1 cellular context compared by ENCODE assay signal in the genomic region with DNA sequence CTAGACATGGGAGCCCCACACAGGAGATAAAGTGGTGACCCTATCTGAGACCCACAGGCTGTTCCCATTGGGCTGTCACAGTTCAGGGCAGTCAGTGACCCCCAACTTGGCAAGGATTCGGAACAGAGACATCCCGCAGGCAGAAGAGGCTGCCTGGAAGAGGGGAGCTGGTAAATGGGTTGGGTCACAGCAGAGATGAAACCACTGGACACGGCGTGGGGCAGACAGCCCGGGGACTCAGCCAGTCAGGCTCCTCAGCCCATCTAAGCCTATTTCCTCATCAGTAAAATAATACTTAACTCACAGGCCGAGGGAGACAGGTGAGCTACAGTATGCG.
TF ChIP-seq lines count a peak whose summit lies in the region.

No MANE protein-coding gene starts in this region.

TF ChIP-seq in A549, 52 proteins besides CTCF, POLR2A, EP300 and RAD21:
- no peak for TF ChIP-seq KDM5A (IDR thresholded peaks at IDR 0.05)
- no peak for TF ChIP-seq HOXA7 (CRISPR knock-in tag; IDR thresholded peaks at IDR 0.05)
- no peak for TF ChIP-seq KDM1A (IDR thresholded peaks at IDR 0.05; ENCODE audit: low read depth)
- TF ChIP-seq, protein P1, sequence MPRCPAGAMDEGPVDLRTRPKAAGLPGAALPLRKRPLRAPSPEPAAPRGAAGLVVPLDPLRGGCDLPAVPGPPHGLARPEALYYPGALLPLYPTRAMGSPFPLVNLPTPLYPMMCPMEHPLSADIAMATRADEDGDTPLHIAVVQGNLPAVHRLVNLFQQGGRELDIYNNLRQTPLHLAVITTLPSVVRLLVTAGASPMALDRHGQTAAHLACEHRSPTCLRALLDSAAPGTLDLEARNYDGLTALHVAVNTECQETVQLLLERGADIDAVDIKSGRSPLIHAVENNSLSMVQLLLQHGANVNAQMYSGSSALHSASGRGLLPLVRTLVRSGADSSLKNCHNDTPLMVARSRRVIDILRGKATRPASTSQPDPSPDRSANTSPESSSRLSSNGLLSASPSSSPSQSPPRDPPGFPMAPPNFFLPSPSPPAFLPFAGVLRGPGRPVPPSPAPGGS (IDR thresholded peaks at IDR 0.05), result no peak
- TF ChIP-seq RCOR1 (IDR thresholded peaks at IDR 0.05; ENCODE audit: low read depth, low read length), result no peak
- TF ChIP-seq CEBPB (IDR thresholded peaks at IDR 0.05), result no peak
- no peak for TF ChIP-seq NFE2L2 (conservative IDR thresholded peaks at IDR 0.05; ENCODE audit: low read length)
- no peak for TF ChIP-seq MYC (IDR thresholded peaks at IDR 0.05; ENCODE audit: borderline replicate concordance, low read length)
- TF ChIP-seq ZNF302 (CRISPR knock-in tag; IDR thresholded peaks at IDR 0.05), result no peak
- TF ChIP-seq, protein P2, sequence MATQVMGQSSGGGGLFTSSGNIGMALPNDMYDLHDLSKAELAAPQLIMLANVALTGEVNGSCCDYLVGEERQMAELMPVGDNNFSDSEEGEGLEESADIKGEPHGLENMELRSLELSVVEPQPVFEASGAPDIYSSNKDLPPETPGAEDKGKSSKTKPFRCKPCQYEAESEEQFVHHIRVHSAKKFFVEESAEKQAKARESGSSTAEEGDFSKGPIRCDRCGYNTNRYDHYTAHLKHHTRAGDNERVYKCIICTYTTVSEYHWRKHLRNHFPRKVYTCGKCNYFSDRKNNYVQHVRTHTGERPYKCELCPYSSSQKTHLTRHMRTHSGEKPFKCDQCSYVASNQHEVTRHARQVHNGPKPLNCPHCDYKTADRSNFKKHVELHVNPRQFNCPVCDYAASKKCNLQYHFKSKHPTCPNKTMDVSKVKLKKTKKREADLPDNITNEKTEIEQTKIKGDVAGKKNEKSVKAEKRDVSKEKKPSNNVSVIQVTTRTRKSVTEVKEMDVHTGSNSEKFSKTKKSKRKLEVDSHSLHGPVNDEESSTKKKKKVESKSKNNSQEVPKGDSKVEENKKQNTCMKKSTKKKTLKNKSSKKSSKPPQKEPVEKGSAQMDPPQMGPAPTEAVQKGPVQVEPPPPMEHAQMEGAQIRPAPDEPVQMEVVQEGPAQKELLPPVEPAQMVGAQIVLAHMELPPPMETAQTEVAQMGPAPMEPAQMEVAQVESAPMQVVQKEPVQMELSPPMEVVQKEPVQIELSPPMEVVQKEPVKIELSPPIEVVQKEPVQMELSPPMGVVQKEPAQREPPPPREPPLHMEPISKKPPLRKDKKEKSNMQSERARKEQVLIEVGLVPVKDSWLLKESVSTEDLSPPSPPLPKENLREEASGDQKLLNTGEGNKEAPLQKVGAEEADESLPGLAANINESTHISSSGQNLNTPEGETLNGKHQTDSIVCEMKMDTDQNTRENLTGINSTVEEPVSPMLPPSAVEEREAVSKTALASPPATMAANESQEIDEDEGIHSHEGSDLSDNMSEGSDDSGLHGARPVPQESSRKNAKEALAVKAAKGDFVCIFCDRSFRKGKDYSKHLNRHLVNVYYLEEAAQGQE (IDR thresholded peaks at IDR 0.05), result no peak
- TF ChIP-seq EHMT2 (IDR thresholded peaks at IDR 0.05; ENCODE audit: low read depth), result no peak
- no peak for TF ChIP-seq FOSL2 (IDR thresholded peaks at IDR 0.05)
- no peak for TF ChIP-seq FOSL2 (CRISPR knock-in tag; IDR thresholded peaks at IDR 0.05)
- TF ChIP-seq, protein P3, sequence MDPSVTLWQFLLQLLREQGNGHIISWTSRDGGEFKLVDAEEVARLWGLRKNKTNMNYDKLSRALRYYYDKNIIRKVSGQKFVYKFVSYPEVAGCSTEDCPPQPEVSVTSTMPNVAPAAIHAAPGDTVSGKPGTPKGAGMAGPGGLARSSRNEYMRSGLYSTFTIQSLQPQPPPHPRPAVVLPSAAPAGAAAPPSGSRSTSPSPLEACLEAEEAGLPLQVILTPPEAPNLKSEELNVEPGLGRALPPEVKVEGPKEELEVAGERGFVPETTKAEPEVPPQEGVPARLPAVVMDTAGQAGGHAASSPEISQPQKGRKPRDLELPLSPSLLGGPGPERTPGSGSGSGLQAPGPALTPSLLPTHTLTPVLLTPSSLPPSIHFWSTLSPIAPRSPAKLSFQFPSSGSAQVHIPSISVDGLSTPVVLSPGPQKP (IDR thresholded peaks at IDR 0.05; ENCODE audit: low read depth, low read length), result no peak
- no peak for TF ChIP-seq RFX5 (IDR thresholded peaks at IDR 0.05)
- TF ChIP-seq ESRRA (IDR thresholded peaks at IDR 0.05; ENCODE audit: borderline replicate concordance, low read length), result no peak
- no peak for TF ChIP-seq JUN (IDR thresholded peaks at IDR 0.05)
- no peak for TF ChIP-seq ZC3H11A (IDR thresholded peaks at IDR 0.05)
- TF ChIP-seq, protein P4, sequence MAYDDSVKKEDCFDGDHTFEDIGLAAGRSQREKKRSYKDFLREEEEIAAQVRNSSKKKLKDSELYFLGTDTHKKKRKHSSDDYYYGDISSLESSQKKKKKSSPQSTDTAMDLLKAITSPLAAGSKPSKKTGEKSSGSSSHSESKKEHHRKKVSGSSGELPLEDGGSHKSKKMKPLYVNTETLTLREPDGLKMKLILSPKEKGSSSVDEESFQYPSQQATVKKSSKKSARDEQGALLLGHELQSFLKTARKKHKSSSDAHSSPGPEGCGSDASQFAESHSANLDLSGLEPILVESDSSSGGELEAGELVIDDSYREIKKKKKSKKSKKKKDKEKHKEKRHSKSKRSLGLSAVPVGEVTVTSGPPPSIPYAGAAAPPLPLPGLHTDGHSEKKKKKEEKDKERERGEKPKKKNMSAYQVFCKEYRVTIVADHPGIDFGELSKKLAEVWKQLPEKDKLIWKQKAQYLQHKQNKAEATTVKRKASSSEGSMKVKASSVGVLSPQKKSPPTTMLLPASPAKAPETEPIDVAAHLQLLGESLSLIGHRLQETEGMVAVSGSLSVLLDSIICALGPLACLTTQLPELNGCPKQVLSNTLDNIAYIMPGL (CRISPR knock-in tag; IDR thresholded peaks at IDR 0.05; ENCODE audit: borderline replicate concordance), result no peak
- TF ChIP-seq TFCP2L1 (CRISPR knock-in tag; IDR thresholded peaks at IDR 0.05), result no peak
